ENCODE assay signal across 3 cellular contexts in the genomic region with DNA sequence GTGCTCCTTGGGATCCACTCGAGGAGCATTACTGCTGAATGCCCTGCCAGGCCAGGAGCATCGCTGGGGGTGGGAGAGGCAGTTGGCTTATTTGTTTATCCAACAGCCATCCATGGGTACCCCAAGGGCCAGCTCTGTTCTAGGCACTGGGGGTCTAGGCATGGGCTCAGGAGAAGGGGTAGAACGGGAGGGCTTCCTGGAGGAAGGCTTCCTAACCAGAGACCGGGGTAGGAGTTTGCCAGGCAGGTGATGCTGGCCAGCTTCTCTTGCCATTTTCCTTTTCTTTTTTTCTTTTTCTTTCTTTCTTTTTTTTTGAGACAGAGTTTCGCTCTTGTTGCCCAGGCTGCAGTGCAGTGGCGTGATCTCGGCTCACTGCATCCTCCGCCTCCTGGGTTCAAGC.
TF ChIP-seq lines count a peak whose summit lies in the region.

No MANE protein-coding gene starts in this region.

TF ChIP-seq in SK-N-SH treated with all-trans-retinoic acid at 6 μM for 48 hours, 23 proteins besides CTCF, POLR2A, EP300 and RAD21:
- TF ChIP-seq, protein P1, sequence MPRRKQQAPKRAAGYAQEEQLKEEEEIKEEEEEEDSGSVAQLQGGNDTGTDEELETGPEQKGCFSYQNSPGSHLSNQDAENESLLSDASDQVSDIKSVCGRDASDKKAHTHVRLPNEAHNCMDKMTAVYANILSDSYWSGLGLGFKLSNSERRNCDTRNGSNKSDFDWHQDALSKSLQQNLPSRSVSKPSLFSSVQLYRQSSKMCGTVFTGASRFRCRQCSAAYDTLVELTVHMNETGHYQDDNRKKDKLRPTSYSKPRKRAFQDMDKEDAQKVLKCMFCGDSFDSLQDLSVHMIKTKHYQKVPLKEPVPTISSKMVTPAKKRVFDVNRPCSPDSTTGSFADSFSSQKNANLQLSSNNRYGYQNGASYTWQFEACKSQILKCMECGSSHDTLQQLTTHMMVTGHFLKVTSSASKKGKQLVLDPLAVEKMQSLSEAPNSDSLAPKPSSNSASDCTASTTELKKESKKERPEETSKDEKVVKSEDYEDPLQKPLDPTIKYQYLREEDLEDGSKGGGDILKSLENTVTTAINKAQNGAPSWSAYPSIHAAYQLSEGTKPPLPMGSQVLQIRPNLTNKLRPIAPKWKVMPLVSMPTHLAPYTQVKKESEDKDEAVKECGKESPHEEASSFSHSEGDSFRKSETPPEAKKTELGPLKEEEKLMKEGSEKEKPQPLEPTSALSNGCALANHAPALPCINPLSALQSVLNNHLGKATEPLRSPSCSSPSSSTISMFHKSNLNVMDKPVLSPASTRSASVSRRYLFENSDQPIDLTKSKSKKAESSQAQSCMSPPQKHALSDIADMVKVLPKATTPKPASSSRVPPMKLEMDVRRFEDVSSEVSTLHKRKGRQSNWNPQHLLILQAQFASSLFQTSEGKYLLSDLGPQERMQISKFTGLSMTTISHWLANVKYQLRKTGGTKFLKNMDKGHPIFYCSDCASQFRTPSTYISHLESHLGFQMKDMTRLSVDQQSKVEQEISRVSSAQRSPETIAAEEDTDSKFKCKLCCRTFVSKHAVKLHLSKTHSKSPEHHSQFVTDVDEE (CRISPR knock-in tag; IDR thresholded peaks at IDR 0.05): no peak
- peak; percentile 95 for TF ChIP-seq ZFP3 (CRISPR knock-in tag; IDR thresholded peaks at IDR 0.05)

TF ChIP-seq in SK-N-SH, 30 proteins besides CTCF, POLR2A, EP300 and RAD21 (continued from another document):
- no peak for TF ChIP-seq YY1 (IDR thresholded peaks at IDR 0.05; ENCODE audit: low read depth)

TF ChIP-seq in GM23338, 12 proteins besides CTCF, POLR2A, EP300 and RAD21 (continued from another document):
- TF ChIP-seq, protein P2, sequence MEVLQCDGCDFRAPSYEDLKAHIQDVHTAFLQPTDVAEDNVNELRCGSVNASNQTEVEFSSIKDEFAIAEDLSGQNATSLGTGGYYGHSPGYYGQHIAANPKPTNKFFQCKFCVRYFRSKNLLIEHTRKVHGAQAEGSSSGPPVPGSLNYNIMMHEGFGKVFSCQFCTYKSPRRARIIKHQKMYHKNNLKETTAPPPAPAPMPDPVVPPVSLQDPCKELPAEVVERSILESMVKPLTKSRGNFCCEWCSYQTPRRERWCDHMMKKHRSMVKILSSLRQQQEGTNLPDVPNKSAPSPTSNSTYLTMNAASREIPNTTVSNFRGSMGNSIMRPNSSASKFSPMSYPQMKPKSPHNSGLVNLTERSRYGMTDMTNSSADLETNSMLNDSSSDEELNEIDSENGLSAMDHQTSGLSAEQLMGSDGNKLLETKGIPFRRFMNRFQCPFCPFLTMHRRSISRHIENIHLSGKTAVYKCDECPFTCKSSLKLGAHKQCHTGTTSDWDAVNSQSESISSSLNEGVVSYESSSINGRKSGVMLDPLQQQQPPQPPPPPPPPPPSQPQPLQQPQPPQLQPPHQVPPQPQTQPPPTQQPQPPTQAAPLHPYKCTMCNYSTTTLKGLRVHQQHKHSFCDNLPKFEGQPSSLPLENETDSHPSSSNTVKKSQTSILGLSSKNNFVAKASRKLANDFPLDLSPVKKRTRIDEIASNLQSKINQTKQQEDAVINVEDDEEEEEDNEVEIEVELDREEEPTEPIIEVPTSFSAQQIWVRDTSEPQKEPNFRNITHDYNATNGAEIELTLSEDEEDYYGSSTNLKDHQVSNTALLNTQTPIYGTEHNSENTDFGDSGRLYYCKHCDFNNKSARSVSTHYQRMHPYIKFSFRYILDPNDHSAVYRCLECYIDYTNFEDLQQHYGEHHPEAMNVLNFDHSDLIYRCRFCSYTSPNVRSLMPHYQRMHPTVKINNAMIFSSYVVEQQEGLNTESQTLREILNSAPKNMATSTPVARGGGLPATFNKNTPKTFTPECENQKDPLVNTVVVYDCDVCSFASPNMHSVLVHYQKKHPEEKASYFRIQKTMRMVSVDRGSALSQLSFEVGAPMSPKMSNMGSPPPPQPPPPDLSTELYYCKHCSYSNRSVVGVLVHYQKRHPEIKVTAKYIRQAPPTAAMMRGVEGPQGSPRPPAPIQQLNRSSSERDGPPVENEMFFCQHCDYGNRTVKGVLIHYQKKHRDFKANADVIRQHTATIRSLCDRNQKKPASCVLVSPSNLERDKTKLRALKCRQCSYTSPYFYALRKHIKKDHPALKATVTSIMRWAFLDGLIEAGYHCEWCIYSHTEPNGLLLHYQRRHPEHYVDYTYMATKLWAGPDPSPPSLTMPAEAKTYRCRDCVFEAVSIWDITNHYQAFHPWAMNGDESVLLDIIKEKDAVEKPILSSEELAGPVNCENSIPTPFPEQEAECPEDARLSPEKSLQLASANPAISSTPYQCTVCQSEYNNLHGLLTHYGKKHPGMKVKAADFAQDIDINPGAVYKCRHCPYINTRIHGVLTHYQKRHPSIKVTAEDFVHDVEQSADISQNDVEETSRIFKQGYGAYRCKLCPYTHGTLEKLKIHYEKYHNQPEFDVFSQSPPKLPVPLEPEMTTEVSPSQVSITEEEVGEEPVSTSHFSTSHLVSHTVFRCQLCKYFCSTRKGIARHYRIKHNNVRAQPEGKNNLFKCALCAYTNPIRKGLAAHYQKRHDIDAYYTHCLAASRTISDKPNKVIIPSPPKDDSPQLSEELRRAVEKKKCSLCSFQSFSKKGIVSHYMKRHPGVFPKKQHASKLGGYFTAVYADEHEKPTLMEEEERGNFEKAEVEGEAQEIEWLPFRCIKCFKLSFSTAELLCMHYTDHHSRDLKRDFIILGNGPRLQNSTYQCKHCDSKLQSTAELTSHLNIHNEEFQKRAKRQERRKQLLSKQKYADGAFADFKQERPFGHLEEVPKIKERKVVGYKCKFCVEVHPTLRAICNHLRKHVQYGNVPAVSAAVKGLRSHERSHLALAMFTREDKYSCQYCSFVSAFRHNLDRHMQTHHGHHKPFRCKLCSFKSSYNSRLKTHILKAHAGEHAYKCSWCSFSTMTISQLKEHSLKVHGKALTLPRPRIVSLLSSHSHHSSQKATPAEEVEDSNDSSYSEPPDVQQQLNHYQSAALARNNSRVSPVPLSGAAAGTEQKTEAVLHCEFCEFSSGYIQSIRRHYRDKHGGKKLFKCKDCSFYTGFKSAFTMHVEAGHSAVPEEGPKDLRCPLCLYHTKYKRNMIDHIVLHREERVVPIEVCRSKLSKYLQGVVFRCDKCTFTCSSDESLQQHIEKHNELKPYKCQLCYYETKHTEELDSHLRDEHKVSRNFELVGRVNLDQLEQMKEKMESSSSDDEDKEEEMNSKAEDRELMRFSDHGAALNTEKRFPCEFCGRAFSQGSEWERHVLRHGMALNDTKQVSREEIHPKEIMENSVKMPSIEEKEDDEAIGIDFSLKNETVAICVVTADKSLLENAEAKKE (CRISPR knock-in tag; IDR thresholded peaks at IDR 0.05): no peak
- TF ChIP-seq, protein P3, sequence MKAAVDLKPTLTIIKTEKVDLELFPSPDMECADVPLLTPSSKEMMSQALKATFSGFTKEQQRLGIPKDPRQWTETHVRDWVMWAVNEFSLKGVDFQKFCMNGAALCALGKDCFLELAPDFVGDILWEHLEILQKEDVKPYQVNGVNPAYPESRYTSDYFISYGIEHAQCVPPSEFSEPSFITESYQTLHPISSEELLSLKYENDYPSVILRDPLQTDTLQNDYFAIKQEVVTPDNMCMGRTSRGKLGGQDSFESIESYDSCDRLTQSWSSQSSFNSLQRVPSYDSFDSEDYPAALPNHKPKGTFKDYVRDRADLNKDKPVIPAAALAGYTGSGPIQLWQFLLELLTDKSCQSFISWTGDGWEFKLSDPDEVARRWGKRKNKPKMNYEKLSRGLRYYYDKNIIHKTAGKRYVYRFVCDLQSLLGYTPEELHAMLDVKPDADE (IDR thresholded peaks at IDR 0.05): no peak
- TF ChIP-seq REST (IDR thresholded peaks at IDR 0.05; ENCODE audit: unreplicated experiment) (no peak), CREB1 (CRISPR knock-in tag; IDR thresholded peaks at IDR 0.05; ENCODE audit: low read depth) (no peak), STAT1 (IDR thresholded peaks at IDR 0.05; ENCODE audit: unreplicated experiment) (no peak), NANOG (IDR thresholded peaks at IDR 0.05; ENCODE audit: borderline replicate concordance) (no peak), ZNF331 (CRISPR knock-in tag; IDR thresholded peaks at IDR 0.05; ENCODE audit: low read depth) (no peak), EZH2phosphoT487 (IDR thresholded peaks at IDR 0.05; ENCODE audit: unreplicated experiment) (no peak), ZNF114 (CRISPR knock-in tag; IDR thresholded peaks at IDR 0.05) (no peak), POLR2AphosphoS5 (IDR thresholded peaks at IDR 0.05; ENCODE audit: low read depth) (no peak)
